In the genomic region with DNA sequence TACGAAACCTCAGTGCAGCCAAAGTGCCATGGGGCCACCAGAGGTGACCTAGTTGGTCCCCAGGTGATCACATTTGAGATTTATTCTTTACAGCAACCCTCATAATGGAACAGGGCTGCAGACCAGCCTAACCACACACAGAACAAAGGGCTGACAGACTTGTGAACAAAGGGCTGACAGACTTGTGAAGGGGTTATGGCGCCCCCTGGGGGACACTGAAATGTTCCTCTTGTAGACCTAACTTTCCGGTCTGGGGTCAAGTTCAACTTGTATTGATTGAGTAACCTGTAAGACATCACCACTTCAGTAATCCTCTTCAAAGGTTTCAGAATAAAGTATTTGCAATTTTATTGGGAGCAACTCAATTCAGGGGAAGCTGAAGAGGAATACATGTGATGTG, we compare ENCODE assay signal across 8 cellular contexts.
A peak's percentile ranks its signal among the peaks of the same experiment; 100 is the strongest.
DNase-seq lines count a peak whose midpoint lies in the region; ATAC-seq and TF ChIP-seq lines count a peak whose summit lies in the region.

No MANE protein-coding gene starts in this region.

- DNase-seq in DMS53 (lab: John Stamatoyannopoulos, UW): peak; percentile 93
- peak; percentile 73 to 93 for DNase-seq in HAP-1 (ENCODE audit: low spot score in 2 of 2)
- DNase-seq in NCI-H146 treated with DMSO at 0.1 percent for 48 hours (lab: John Stamatoyannopoulos, UW; ENCODE audit: unreplicated experiment): peak; percentile 69
- peak; percentile 53 to 81 (median 70) for DNase-seq in T-helper 1 cell
- DNase-seq in amniotic epithelial cell (ENCODE audit: low read depth): peak; percentile 82
- peak; percentile 79 for DNase-seq in right atrium auricular region (ENCODE audit: low spot score)
- DNase-seq in sciatic nerve (ENCODE audit: low spot score): peak; percentile 86

- in situ Hi-C loops in HAP-1 (cut with MboI; ENCODE audit: low sequenced_read_pairs): loop anchor here (10.0 kb wide), 1 partner anchor 188 kb away; no protein-coding TSS in a partner anchor

- H3K36me3 ChIP-seq in HAP-1 (replicated peaks) (no peaks in the 10 kb centered on the region), right atrium auricular region (no peaks in the 10 kb centered on the region)

- H3K4me1 ChIP-seq in HAP-1 (no peaks in the 10 kb centered on the region), right atrium auricular region (no peaks in the 10 kb centered on the region)

- H3K4me3 ChIP-seq in HAP-1 (no peak overlapping the region), right atrium auricular region (no peak overlapping the region)

- H3K9me3 ChIP-seq in HAP-1 (no peaks in the 10 kb centered on the region), right atrium auricular region (no peaks in the 10 kb centered on the region)

- TF ChIP-seq CTCF in right atrium auricular region (IDR thresholded peaks at IDR 0.05): peak; percentile 36 to 73

- no peaks in the 10 kb centered on the region for H3K27me3 ChIP-seq in HAP-1 (ENCODE audit: low read depth)
- H3K27me3 ChIP-seq in right atrium auricular region: no peaks in the 10 kb centered on the region

- intact Hi-C loops in sciatic nerve (cut with DNase I): no loop called here

- ATAC-seq in sciatic nerve: peak; percentile 68
- ATAC-seq in HG03469 (IDR thresholded peaks at IDR 0.05; ENCODE audit: unreplicated experiment): no peak

- H3K27ac ChIP-seq in right atrium auricular region: no peak overlapping the region
